Comparison of ENCODE assay signal across 9 cellular contexts in the genomic region with DNA sequence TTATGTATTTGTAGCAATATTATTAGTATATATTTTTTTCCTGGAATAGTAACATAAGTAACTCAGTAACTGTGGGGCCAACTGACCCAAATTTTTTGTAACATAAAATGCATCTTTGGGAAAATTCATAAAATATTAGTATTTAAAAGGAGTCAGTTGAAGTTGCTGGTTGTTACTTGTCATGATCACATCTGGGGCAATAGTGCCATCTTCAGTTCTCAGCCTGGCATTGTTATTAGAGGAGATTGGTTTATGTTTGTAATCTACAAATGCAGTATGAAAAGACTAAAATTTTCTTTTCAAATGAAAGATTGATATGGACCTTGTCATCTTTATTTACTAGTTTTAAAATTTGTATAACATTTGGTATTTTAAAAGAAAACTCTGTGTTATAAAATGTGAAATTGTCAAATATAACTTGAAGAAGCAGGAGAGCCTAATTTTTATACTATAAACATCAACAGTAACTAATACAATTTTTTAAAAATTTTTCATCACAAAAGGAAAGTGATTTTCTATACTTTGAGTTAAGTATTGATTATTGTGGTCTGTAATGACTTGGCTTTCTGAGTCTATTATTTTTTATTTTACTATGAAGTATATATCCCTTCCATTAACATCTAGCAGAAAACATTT. TPM values are rescaled to one million over a fixed set of nuclear protein-coding genes. Genes with fewer than 3 reads are reported as not detected.
DNase-seq lines count a peak whose midpoint lies in the region; ATAC-seq and TF ChIP-seq lines count a peak whose summit lies in the region.
"Had no signal": no experiment of that assay in that cellular context is flagged by ENCODE, and none has a peak within 500 bp of the region (broad histone marks: within the 10 kb centered on the region; RNA-seq: fewer than 3 reads in every experiment).

No MANE protein-coding gene starts in this region.

- peaks cover 12% of the 10 kb centered on the region for H3K4me1 Mint-ChIP-seq in mesothelial cell of epicardium

- no peak overlapping the region for H3K4me2 ChIP-seq in mammary epithelial cell (ENCODE audit: insufficient read depth, low read depth, low read length)
- H3K4me2 ChIP-seq: BLaER1 treated with 17β-estradiol and CSF1 and Interleukin-3, amounts not matched to agents 10 nM and 100 nM had no signal

- H4K20me1 ChIP-seq in mammary epithelial cell (ENCODE audit: insufficient read depth, low read length) = peaks cover 3% of the 10 kb centered on the region
- H4K20me1 ChIP-seq: BLaER1 treated with 17β-estradiol and CSF1 and Interleukin-3, amounts not matched to agents 10 nM and 100 nM had no signal

- no peaks in the 10 kb centered on the region for H3K79me2 ChIP-seq in mammary epithelial cell (ENCODE audit: insufficient read depth, low read length)

- no peaks in the 10 kb centered on the region for H3K36me3 ChIP-seq in mammary epithelial cell (ENCODE audit: insufficient read depth, low read length)
- H3K36me3 ChIP-seq: BLaER1 treated with 17β-estradiol and CSF1 and Interleukin-3, amounts not matched to agents 10 nM and 100 nM had no signal

- no peaks in the 10 kb centered on the region for H3K9me3 Mint-ChIP-seq in mesothelial cell of epicardium

- DNase-seq in DMS79 treated with DMSO at 0.1 percent for 48 hours (lab: John Stamatoyannopoulos, UW) = peak; percentile 34
- DNase-seq in DMS79 (lab: John Stamatoyannopoulos, UW) = no peak
- DNase-seq in NCI-H2196 treated with DMSO at 0.1 percent for 48 hours (lab: John Stamatoyannopoulos, UW; ENCODE audit: unreplicated experiment) = peak; percentile 78
- peak; percentile 24 for DNase-seq in mammary epithelial cell
- no peak for DNase-seq in mesothelial cell of epicardium (ENCODE audit: low spot score in 2 of 2, unreplicated experiment in 2 of 2)
- no peak for DNase-seq in T1000 (lab: John Stamatoyannopoulos, UW)
- DNase-seq in posterior cingulate gyrus = no peak

- no peak overlapping the region for H3K4me3 Mint-ChIP-seq in mesothelial cell of epicardium

- no peak overlapping the region for H3K4me3 ChIP-seq in mammary epithelial cell (replicated peaks in 1 of 3; ENCODE audit: insufficient read depth in 1 of 3, low read depth in 2 of 3, low read length in 3 of 3)
- H3K4me3 ChIP-seq: BLaER1 treated with 17β-estradiol and CSF1 and Interleukin-3, amounts not matched to agents 10 nM and 100 nM had no signal

- H3K27me3 ChIP-seq in mammary epithelial cell (ENCODE audit: insufficient read depth, low read length) = no peaks in the 10 kb centered on the region
- H3K27me3 ChIP-seq: BLaER1 treated with 17β-estradiol and CSF1 and Interleukin-3, amounts not matched to agents 10 nM and 100 nM had no signal

- no peak overlapping the region for H3K27ac Mint-ChIP-seq in mesothelial cell of epicardium

- no peak overlapping the region for H2AFZ ChIP-seq in mammary epithelial cell (ENCODE audit: low read depth, low read length)

- H3K36me3 Mint-ChIP-seq in mesothelial cell of epicardium = no peaks in the 10 kb centered on the region

- no peak overlapping the region for H3K9ac ChIP-seq in mammary epithelial cell (ENCODE audit: insufficient read depth, low read length)
- H3K9ac ChIP-seq: BLaER1 treated with 17β-estradiol and CSF1 and Interleukin-3, amounts not matched to agents 10 nM and 100 nM had no signal

- in situ Hi-C loops in mammary epithelial cell (cut with MboI; ENCODE audit: low sequenced_read_pairs in 2 of 2) = loop anchor here in 1 of 2 donors (25.0 kb wide), 2 partner anchors 255 to 920 kb away; no protein-coding TSS in a partner anchor

- intact Hi-C loops in mammary epithelial cell (cut with micrococcal nuclease) (loop anchor here (1.0 to 5.0 kb wide), 5 partner anchors 100 to 1000 kb away; no protein-coding TSS in a partner anchor), posterior cingulate gyrus (cut with DNase I) (loop anchor here (5.0 kb wide), 1 partner anchor 910 kb away; no protein-coding TSS in a partner anchor)

- dilution Hi-C loops in mammary epithelial cell (cut with HindIII; ENCODE audit: low sequenced_read_pairs) = no loop called here

- no peaks in the 10 kb centered on the region for H3K4me1 ChIP-seq in mammary epithelial cell (ENCODE audit: insufficient read depth, low read length)
- H3K4me1 ChIP-seq: BLaER1 treated with 17β-estradiol and CSF1 and Interleukin-3, amounts not matched to agents 10 nM and 100 nM had no signal

- CTCF ChIA-PET in mammary epithelial cell (lab: Charles Lee; ENCODE audit: low non-redundant PET) = interaction anchor here (0.6 kb wide), 1 partner anchor 960 kb away, joined by 4 read pairs; no protein-coding TSS in a partner anchor

- peak; percentile 62 for ATAC-seq in HG02798 (IDR thresholded peaks at IDR 0.05; ENCODE audit: poor library complexity, unreplicated experiment)

- no TSS peak for BruUV-seq in mammary epithelial cell (replicated peaks; lab: Mats Ljungman, UMichigan)

- H3K27me3 Mint-ChIP-seq in mesothelial cell of epicardium (ENCODE audit: low read depth) = no peaks in the 10 kb centered on the region

- H3K9me3 ChIP-seq in mammary epithelial cell (replicated peaks; ENCODE audit: insufficient read depth, low read length) = no peaks in the 10 kb centered on the region
- H3K9me3 ChIP-seq: BLaER1 treated with 17β-estradiol and CSF1 and Interleukin-3, amounts not matched to agents 10 nM and 100 nM had no signal

- H3K27ac ChIP-seq in mammary epithelial cell (ENCODE audit: insufficient read depth, low read depth, low read length) = no peak overlapping the region
- H3K27ac ChIP-seq: BLaER1 treated with 17β-estradiol and CSF1 and Interleukin-3, amounts not matched to agents 10 nM and 100 nM had no signal

- peak; percentile 45 to 68 for TF ChIP-seq CTCF in mammary epithelial cell (conservative IDR thresholded peaks at IDR 0.05 in 1 of 2, IDR thresholded peaks at IDR 0.05 in 1 of 2; ENCODE audit: extremely low read depth in 1 of 2, insufficient read depth in 1 of 2, low read depth in 1 of 2, low read length in 2 of 2)
- TF ChIP-seq CTCF in mesothelial cell of epicardium (IDR thresholded peaks at IDR 0.05; ENCODE audit: unreplicated experiment) = peak; percentile 26

RNA-seq across cellular contexts. Expression of a gene that starts 38.8 kb away (rescaled TPM):
- total RNA-seq in mammary epithelial cell (10 to 100 TPM; 10.2 to 12.7 TPM), mesothelial cell of epicardium (10.3 to 14.0 TPM (median 12.2 TPM) in 3 replicates)
- polyA plus RNA-seq in mammary epithelial cell = 6.9 TPM
- polyA minus RNA-seq in mammary epithelial cell = 10.6 TPM

Comparison
In these comparisons a context has a peak if more than half of its experiments do, and no peak if none do; other contexts are left out.
1. DNase-seq: peak in DMS79 treated with DMSO at 0.1 percent for 48 hours (single experiment), NCI-H2196 treated with DMSO at 0.1 percent for 48 hours (single experiment) and mammary epithelial cell (single experiment); none in DMS79 (single experiment), mesothelial cell of epicardium (0 of 2), T1000 (single experiment) and posterior cingulate gyrus (0 of 10).